In genomic region chr9:124320062-124320973, GRCh38 we compare ENCODE assay signal across 8 cellular contexts.
DNase-seq lines count a peak whose midpoint lies in the region; ATAC-seq and TF ChIP-seq lines count a peak whose summit lies in the region.

No MANE protein-coding gene starts in this region.

- no peaks in the 10 kb centered on the region for H3K27me3 Mint-ChIP-seq in activated CD4-positive, alpha-beta T cell treated with anti-CD3 and anti-CD28 coated beads, Interleukin-2, amount 10 ng/mL, durations not matched to agents 24 days and 14 days
- H3K27me3 Mint-ChIP-seq in endodermal cell (ENCODE audit: insufficient read depth) (no peaks in the 10 kb centered on the region), memory B cell (no peaks in the 10 kb centered on the region)

- H3K36me3 Mint-ChIP-seq in activated CD4-positive, alpha-beta T cell treated with anti-CD3 and anti-CD28 coated beads, Interleukin-2, amount 10 ng/mL, durations not matched to agents 24 days and 14 days (ENCODE audit: low read depth): no peaks in the 10 kb centered on the region
- H3K36me3 Mint-ChIP-seq in endodermal cell (ENCODE audit: low read depth) (peaks cover 10% of the 10 kb centered on the region), memory B cell (peaks cover 26% of the 10 kb centered on the region)

- DNase-seq in A673 (ENCODE audit: low spot score) (peak; percentile 80), NCI-H2171 (lab: John Stamatoyannopoulos, UW) (peak; percentile 66), endodermal cell (peak; percentile 95), memory B cell (ENCODE audit: low spot score in 2 of 2) (peak; percentile 32), substantia nigra (lab: John Stamatoyannopoulos, UW) (peak in 33 of 49 donors; percentile 7 to 59 (median 34))
- DNase-seq in activated CD4-positive, alpha-beta T cell treated with anti-CD3 and anti-CD28 coated beads, Interleukin-2, amount 10 ng/mL, durations not matched to agents 24 days and 14 days: peak; percentile 82

- CTCF ChIA-PET in A673 (lab: Charles Lee): interaction anchor here (0.7 kb wide), 1 partner anchor 14 kb away, joined by 6 read pairs; no protein-coding TSS in a partner anchor

- no peaks in the 10 kb centered on the region for H3K9me3 Mint-ChIP-seq in activated CD4-positive, alpha-beta T cell treated with anti-CD3 and anti-CD28 coated beads, Interleukin-2, amount 10 ng/mL, durations not matched to agents 24 days and 14 days
- no peaks in the 10 kb centered on the region for H3K9me3 Mint-ChIP-seq in endodermal cell
- H3K9me3 Mint-ChIP-seq in memory B cell: no peaks in the 10 kb centered on the region

- peaks cover 10% of the 10 kb centered on the region for H3K4me1 Mint-ChIP-seq in activated CD4-positive, alpha-beta T cell treated with anti-CD3 and anti-CD28 coated beads, Interleukin-2, amount 10 ng/mL, durations not matched to agents 24 days and 14 days
- H3K4me1 Mint-ChIP-seq in endodermal cell (no peaks in the 10 kb centered on the region), memory B cell (peaks cover 24% of the 10 kb centered on the region)

- no peak overlapping the region for H3K4me3 Mint-ChIP-seq in activated CD4-positive, alpha-beta T cell treated with anti-CD3 and anti-CD28 coated beads, Interleukin-2, amount 10 ng/mL, durations not matched to agents 24 days and 14 days
- no peak overlapping the region for H3K4me3 Mint-ChIP-seq in endodermal cell
- H3K4me3 Mint-ChIP-seq in memory B cell: no peak overlapping the region

- H3K9me3 ChIP-seq in A673 (ENCODE audit: low read depth, low read length, poor library complexity, severe bottlenecking): no peaks in the 10 kb centered on the region
- H3K9me3 ChIP-seq in endodermal cell (ENCODE audit: control insufficient read depth, low read length): no peaks in the 10 kb centered on the region

- H3K4me3 ChIP-seq in A673 (ENCODE audit: low read depth, low read length, poor library complexity, severe bottlenecking) (no peak overlapping the region), GM12875 (ENCODE audit: low read depth, low read length) (no peak overlapping the region), endodermal cell (ENCODE audit: low read length) (no peak overlapping the region)

- H3K4me1 ChIP-seq in A673 (ENCODE audit: insufficient read depth, low read length, poor library complexity, severe bottlenecking) (no peaks in the 10 kb centered on the region), endodermal cell (ENCODE audit: control insufficient read depth, insufficient read depth, low read length) (no peaks in the 10 kb centered on the region)

- intact Hi-C loops in A673 (cut with micrococcal nuclease; ENCODE audit: unreplicated experiment): loop anchor here (1.0 to 10.0 kb wide), 3 partner anchors 194 to 916 kb away; no protein-coding TSS in a partner anchor
- intact Hi-C loops in activated CD4-positive, alpha-beta T cell treated with anti-CD3 and anti-CD28 coated beads, Interleukin-2, amount 10 ng/mL, durations not matched to agents 24 days and 14 days (cut with micrococcal nuclease): loop anchor here (1.0 kb wide), 1 partner anchor 194 kb away; no protein-coding TSS in a partner anchor

- peak; percentile 89 for TF ChIP-seq CTCF in A673 (conservative IDR thresholded peaks at IDR 0.05; ENCODE audit: low read depth, low read length)
- peak; percentile 79 for TF ChIP-seq CTCF in GM12875 (IDR thresholded peaks at IDR 0.05; ENCODE audit: borderline replicate concordance, insufficient read depth, low read depth, low read length)
- TF ChIP-seq CTCF in endodermal cell (conservative IDR thresholded peaks at IDR 0.05): peak; percentile 89

- BruUV-seq in A673 (replicated peaks; lab: Mats Ljungman, UMichigan): no TSS peak

- WGBS in endodermal cell (ENCODE audit: insufficient coverage in 1 of 2, insufficient read length in 1 of 2), 2 experiments: 63 to 71% methylated on average over 10 to 17 of the region's 17 CpGs

- peaks cover 11% of the 10 kb centered on the region for H3K36me3 ChIP-seq in A673 (ENCODE audit: insufficient read depth, low read length, poor library complexity, severe bottlenecking)
- peaks cover 4% of the 10 kb centered on the region for H3K36me3 ChIP-seq in endodermal cell (ENCODE audit: control insufficient read depth, insufficient read depth, low read length)

- POLR2A ChIA-PET in A673 (lab: Charles Lee; ENCODE audit: low non-redundant PET): interaction anchor here (0.6 kb wide), 1 partner anchor 1067 kb away, joined by 3 read pairs; no protein-coding TSS in a partner anchor

- H3K27me3 ChIP-seq in A673 (replicated peaks; ENCODE audit: insufficient read depth, low read depth, low read length, poor library complexity) (no peaks in the 10 kb centered on the region), endodermal cell (ENCODE audit: control insufficient read depth, insufficient read depth, low read length, poor library complexity, severe bottlenecking) (no peaks in the 10 kb centered on the region)

- H3K9ac ChIP-seq in endodermal cell (ENCODE audit: extremely low read depth, low read length, poor library complexity, severe bottlenecking): no peak overlapping the region

- no peak overlapping the region for H3K27ac Mint-ChIP-seq in activated CD4-positive, alpha-beta T cell treated with anti-CD3 and anti-CD28 coated beads, Interleukin-2, amount 10 ng/mL, durations not matched to agents 24 days and 14 days
- no peak overlapping the region for H3K27ac Mint-ChIP-seq in endodermal cell
- peak overlapping the region; percentile 55 for H3K27ac Mint-ChIP-seq in memory B cell

- H3K27ac ChIP-seq in A673 (ENCODE audit: low read depth, low read length, poor library complexity, severe bottlenecking): no peak overlapping the region
- no peak overlapping the region for H3K27ac ChIP-seq in endodermal cell (ENCODE audit: low read depth, low read length)
- no peak overlapping the region for H3K27ac ChIP-seq in substantia nigra (ENCODE audit: low read depth, low read length, poor library complexity, severe bottlenecking)

- ATAC-seq in memory B cell (ENCODE audit: low read depth) (peak; percentile 16), HG03439 (IDR thresholded peaks at IDR 0.05; ENCODE audit: unreplicated experiment) (no peak)

Comparison
In these comparisons a context has a peak if more than half of its experiments do, and no peak if none do; other contexts are left out.
1. DNase-seq: peak in every context shown above with its lines; median percentile 95 in endodermal cell; 82 in activated CD4-positive, alpha-beta T cell treated with anti-CD3 and anti-CD28 coated beads, Interleukin-2, amount 10 ng/mL, durations not matched to agents 24 days and 14 days; 80 in A673; 66 in NCI-H2171; 34 in substantia nigra; 32 in memory B cell.